ENCODE assay signal across 8 cellular contexts in genomic region chr10:23702977-23703414, GRCh38.
DNase-seq lines count a peak whose midpoint lies in the region; ATAC-seq and TF ChIP-seq lines count a peak whose summit lies in the region.

No MANE protein-coding gene starts in this region.

- H3K27ac Mint-ChIP-seq in osteocyte (ENCODE audit: unreplicated experiment): no peak overlapping the region

- no peak overlapping the region for H3K4me3 ChIP-seq in aorta (ENCODE audit: low read length in 2 of 2)

- no peaks in the 10 kb centered on the region for H3K36me3 ChIP-seq in aorta (ENCODE audit: control insufficient read depth in 1 of 2, insufficient read depth in 2 of 2, low read length in 1 of 2)

- ATAC-seq in GM21390 (IDR thresholded peaks at IDR 0.05; ENCODE audit: unreplicated experiment): peak; percentile 96
- ATAC-seq in HG03571 (IDR thresholded peaks at IDR 0.05; ENCODE audit: unreplicated experiment): peak; percentile 96
- ATAC-seq in aorta (ENCODE audit: low FRiP score): peak; percentile 63

- peaks cover 4% of the 10 kb centered on the region for H3K27me3 Mint-ChIP-seq in osteocyte (ENCODE audit: unreplicated experiment)

- no peak overlapping the region for H3K4me3 Mint-ChIP-seq in osteocyte (ENCODE audit: unreplicated experiment)

- H3K36me3 Mint-ChIP-seq in osteocyte (ENCODE audit: unreplicated experiment): no peaks in the 10 kb centered on the region

- peak; percentile 73 for DNase-seq in Daoy (ENCODE audit: low read depth)
- DNase-seq in NOMO-1 treated with dmso at 0.1 percent for 144 hours (lab: John Stamatoyannopoulos, UW; ENCODE audit: unreplicated experiment): peak; percentile 74
- DNase-seq in activated T-cell treated with anti-CD3 and anti-CD28 coated beads, Interleukin-2, amount 50 U/mL, for 1 hour: peak; percentile 44
- peak; percentile 47 for DNase-seq in fibroblast of the conjunctiva (ENCODE audit: low read depth)
- no peak for DNase-seq in osteocyte (ENCODE audit: extremely low spot score, unreplicated experiment)
- peak; percentile 57 to 73 for DNase-seq in aorta

- intact Hi-C loops in aorta (cut with DNase I): loop anchor here (5.0 to 10.0 kb wide), 3 partner anchors 178 to 391 kb away; no protein-coding TSS in a partner anchor

- no peaks in the 10 kb centered on the region for H3K27me3 ChIP-seq in aorta (ENCODE audit: control insufficient read depth in 1 of 2, insufficient read depth in 2 of 2, low read length in 1 of 2)

- no peaks in the 10 kb centered on the region for H3K9me3 ChIP-seq in aorta (ENCODE audit: control insufficient read depth, low read length)

- no peaks in the 10 kb centered on the region for H3K4me1 Mint-ChIP-seq in osteocyte (ENCODE audit: unreplicated experiment)

- TF ChIP-seq CTCF in osteocyte (IDR thresholded peaks at IDR 0.05): peak; percentile 64

- 7 to 10% methylated on average over 9 of the region's 9 CpGs for WGBS in aorta, 2 donors

- H3K27ac ChIP-seq in aorta (ENCODE audit: low read depth in 1 of 2, low read length in 2 of 2): no peak overlapping the region

- H3K9me3 Mint-ChIP-seq in osteocyte (ENCODE audit: unreplicated experiment): peaks cover 8% of the 10 kb centered on the region

- H3K4me1 ChIP-seq in aorta (ENCODE audit: control insufficient read depth in 1 of 2, insufficient read depth in 2 of 2, low read length in 2 of 2): no peaks in the 10 kb centered on the region
